In genomic region chr15:77865106-77865630, GRCh38 we compare ENCODE assay signal across 12 cellular contexts.
DNase-seq lines count a peak whose midpoint lies in the region; ATAC-seq and TF ChIP-seq lines count a peak whose summit lies in the region.
"Had no signal": no experiment of that assay in that cellular context is flagged by ENCODE, and none has a peak within 500 bp of the region (broad histone marks: within the 10 kb centered on the region; RNA-seq: fewer than 3 reads in every experiment).

No MANE protein-coding gene starts in this region.

- ATAC-seq in Right ventricle myocardium inferior (no peak), left cardiac atrium (no peak), upper lobe of right lung (no peak), esophagus mucosa (no peak)

- H3K4me1 ChIP-seq in endodermal cell (ENCODE audit: control insufficient read depth, insufficient read depth, low read length) (no peaks in the 10 kb centered on the region), upper lobe of right lung (no peaks in the 10 kb centered on the region)

- DNase-seq in Right ventricle myocardium inferior (ENCODE audit: missing footprints) (peak; percentile 6), left cardiac atrium (no peak), endodermal cell (peak; percentile 31), mesenteric fat pad (ENCODE audit: low spot score) (peak; percentile 49), upper lobe of right lung (peak; percentile 43), SHP77 (lab: John Stamatoyannopoulos, UW) (no peak)
- no peak for DNase-seq in activated CD4-positive, alpha-beta T cell treated with anti-CD3 and anti-CD28 coated beads, Interleukin-2, amount 50 U/mL, for 1 hour
- DNase-seq: 8988T; AML-193; CD4-positive, CD25-positive, alpha-beta regulatory T cell had no signal

- no peak overlapping the region for H3K27ac Mint-ChIP-seq in endodermal cell
- H3K27ac Mint-ChIP-seq: CD4-positive, CD25-positive, alpha-beta regulatory T cell had no signal

- no peaks in the 10 kb centered on the region for H3K36me3 Mint-ChIP-seq in endodermal cell (ENCODE audit: low read depth)
- H3K36me3 Mint-ChIP-seq: CD4-positive, CD25-positive, alpha-beta regulatory T cell had no signal

- intact Hi-C loops in Right ventricle myocardium inferior (cut with DNase I) (no loop called here), left cardiac atrium (cut with DNase I) (no loop called here), upper lobe of right lung (cut with DNase I) (no loop called here)

- H3K27ac ChIP-seq in endodermal cell (ENCODE audit: low read depth, low read length) (no peak overlapping the region), upper lobe of right lung (no peak overlapping the region)
- H3K27ac ChIP-seq: BLaER1 treated with 17β-estradiol and CSF1 and Interleukin-3, amounts not matched to agents 10 nM and 100 nM had no signal

- WGBS in endodermal cell (ENCODE audit: insufficient coverage in 1 of 2, insufficient read length in 1 of 2), 2 experiments = 92% methylated on average over 7 of the region's 7 CpGs; no CpG with 5 or more reads in 1 of the 2 experiments

- no peaks in the 10 kb centered on the region for H3K27me3 Mint-ChIP-seq in endodermal cell (ENCODE audit: insufficient read depth)
- H3K27me3 Mint-ChIP-seq: CD4-positive, CD25-positive, alpha-beta regulatory T cell had no signal

- no peak overlapping the region for H3K4me3 Mint-ChIP-seq in endodermal cell
- H3K4me3 Mint-ChIP-seq: CD4-positive, CD25-positive, alpha-beta regulatory T cell had no signal

- H3K36me3 ChIP-seq in endodermal cell (ENCODE audit: control insufficient read depth, insufficient read depth, low read length) (no peaks in the 10 kb centered on the region), upper lobe of right lung (no peaks in the 10 kb centered on the region)
- H3K36me3 ChIP-seq: BLaER1 treated with 17β-estradiol and CSF1 and Interleukin-3, amounts not matched to agents 10 nM and 100 nM had no signal

- H3K27me3 ChIP-seq in endodermal cell (ENCODE audit: control insufficient read depth, insufficient read depth, low read length, poor library complexity, severe bottlenecking) = no peaks in the 10 kb centered on the region
- H3K27me3 ChIP-seq in upper lobe of right lung = no peaks in the 10 kb centered on the region
- H3K27me3 ChIP-seq: BLaER1 treated with 17β-estradiol and CSF1 and Interleukin-3, amounts not matched to agents 10 nM and 100 nM had no signal

- no peaks in the 10 kb centered on the region for H3K9me3 Mint-ChIP-seq in endodermal cell
- H3K9me3 Mint-ChIP-seq: CD4-positive, CD25-positive, alpha-beta regulatory T cell had no signal

- H3K4me3 ChIP-seq in endodermal cell (ENCODE audit: low read length) (no peak overlapping the region), upper lobe of right lung (no peak overlapping the region)
- H3K4me3 ChIP-seq: BLaER1 treated with 17β-estradiol and CSF1 and Interleukin-3, amounts not matched to agents 10 nM and 100 nM had no signal

- H3K9me3 ChIP-seq in endodermal cell (ENCODE audit: control insufficient read depth, low read length) (no peaks in the 10 kb centered on the region), upper lobe of right lung (no peaks in the 10 kb centered on the region)
- H3K9me3 ChIP-seq: BLaER1 treated with 17β-estradiol and CSF1 and Interleukin-3, amounts not matched to agents 10 nM and 100 nM had no signal

- TF ChIP-seq CTCF in endodermal cell (conservative IDR thresholded peaks at IDR 0.05) (no peak), upper lobe of right lung (IDR thresholded peaks at IDR 0.05) (no peak)

- no peak overlapping the region for H3K9ac ChIP-seq in endodermal cell (ENCODE audit: extremely low read depth, low read length, poor library complexity, severe bottlenecking)
- H3K9ac ChIP-seq: BLaER1 treated with 17β-estradiol and CSF1 and Interleukin-3, amounts not matched to agents 10 nM and 100 nM had no signal

- peaks cover 4% of the 10 kb centered on the region for H3K4me1 Mint-ChIP-seq in endodermal cell
- H3K4me1 Mint-ChIP-seq: CD4-positive, CD25-positive, alpha-beta regulatory T cell had no signal

Comparison
In these comparisons a context has a peak if more than half of its experiments do, and no peak if none do; other contexts are left out.
1. DNase-seq: peak in Right ventricle myocardium inferior (single experiment), endodermal cell (single experiment), mesenteric fat pad (single experiment) and upper lobe of right lung (single experiment); none in left cardiac atrium (single experiment), SHP77 (0 of 2) and activated CD4-positive, alpha-beta T cell treated with anti-CD3 and anti-CD28 coated beads, Interleukin-2, amount 50 U/mL, for 1 hour (single experiment).